In genomic region chr5:125109293-125109692, GRCh38 we compare ENCODE assay signal across 14 cellular contexts.
"Had no signal": no experiment of that assay in that cellular context is flagged by ENCODE, and none has a peak within 500 bp of the region (broad histone marks: within the 10 kb centered on the region; RNA-seq: fewer than 3 reads in every experiment).

No MANE protein-coding gene starts in this region.

- H3K27me3 ChIP-seq: gastrocnemius medialis, heart left ventricle, suprapubic skin had no signal

- H3K4me1 ChIP-seq: gastrocnemius medialis, heart left ventricle, suprapubic skin had no signal

- ATAC-seq: activated CD4-positive, alpha-beta T cell treated with anti-CD3 and anti-CD28 coated beads for 36 hours; activated CD8-positive, alpha-beta memory T cell treated with anti-CD3 and anti-CD28 coated beads, Interleukin-2, amount 10 ng/mL, durations not matched to agents 7 days and 5 days; activated naive CD8-positive, alpha-beta T cell treated with anti-CD3 and anti-CD28 coated beads, Interleukin-2, amount 50 U/mL, for 24 hours; effector memory CD8-positive, alpha-beta T cell; gastrocnemius medialis; heart left ventricle; left colon; sciatic nerve had no signal

- H3K4me3 ChIP-seq: gastrocnemius medialis, heart left ventricle, lung, suprapubic skin had no signal

- H3K27ac ChIP-seq: gastrocnemius medialis, heart left ventricle, suprapubic skin had no signal

- DNase-seq: activated CD4-positive, alpha-beta memory T cell treated with anti-CD3 and anti-CD28 coated beads for 36 hours; activated CD4-positive, alpha-beta T cell treated with anti-CD3 and anti-CD28 coated beads for 36 hours; activated CD8-positive, alpha-beta memory T cell treated with anti-CD3 and anti-CD28 coated beads, Interleukin-2, amount 10 ng/mL, durations not matched to agents 7 days and 5 days; activated naive CD4-positive, alpha-beta T cell treated with anti-CD3 and anti-CD28 coated beads for 36 hours; activated naive CD8-positive, alpha-beta T cell treated with anti-CD3 and anti-CD28 coated beads, Interleukin-2, amount 50 U/mL, for 24 hours; activated T-cell treated with anti-CD3 and anti-CD28 coated beads, Interleukin-2, amount 50 U/mL, for 1 hour; effector memory CD8-positive, alpha-beta T cell; gastrocnemius medialis; heart left ventricle; left colon; trophoblast cell had no signal

- H3K36me3 ChIP-seq: gastrocnemius medialis, heart left ventricle, suprapubic skin had no signal

- H3K9me3 ChIP-seq: gastrocnemius medialis, suprapubic skin had no signal
